Comparison of ENCODE assay signal across 1 cellular context in the genomic region with DNA sequence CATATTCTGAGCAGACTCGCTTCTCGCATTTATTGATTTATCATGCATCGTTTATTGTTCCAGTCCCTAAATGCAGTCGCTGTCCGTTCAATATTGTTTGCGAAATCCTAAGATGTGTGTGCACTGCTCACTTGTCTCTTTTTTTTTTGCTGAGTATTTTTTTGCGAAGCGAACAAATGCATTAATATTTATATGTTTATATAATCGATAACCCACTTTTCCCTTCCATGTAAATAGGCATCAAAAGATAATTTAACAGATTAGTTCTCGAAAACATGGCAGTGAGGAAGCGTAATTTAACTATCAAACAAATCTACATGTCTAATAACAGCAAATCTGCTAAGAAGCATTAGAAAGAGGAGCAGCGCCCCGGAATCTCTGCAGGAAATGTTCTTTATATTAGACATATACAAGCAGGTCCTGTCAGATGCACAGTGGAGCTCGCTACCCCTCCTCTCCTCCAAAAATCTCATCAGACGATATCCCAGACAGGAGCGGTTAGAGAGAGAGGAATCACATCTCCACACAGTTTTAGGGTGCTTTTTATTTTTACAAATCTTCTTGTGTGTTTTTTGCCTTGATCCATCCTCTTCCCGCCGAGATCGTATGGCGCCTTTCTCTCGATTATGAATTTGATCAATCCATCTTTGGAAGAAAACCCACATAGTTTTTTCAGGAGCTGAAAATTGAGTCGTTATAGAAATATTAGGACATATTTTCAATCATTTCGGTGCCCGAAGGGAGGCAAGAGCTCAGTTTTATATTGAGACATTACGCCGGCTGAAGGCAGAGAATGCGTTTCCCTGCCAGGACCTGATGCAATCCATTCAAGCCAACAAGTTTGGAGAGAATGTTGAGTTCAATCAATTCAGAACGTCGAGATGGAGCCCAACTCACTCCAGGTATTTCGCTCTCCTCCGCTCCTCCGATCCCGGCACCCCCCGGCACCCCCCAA.
TF ChIP-seq lines count a peak whose summit lies in the region.

A gene with protein sequence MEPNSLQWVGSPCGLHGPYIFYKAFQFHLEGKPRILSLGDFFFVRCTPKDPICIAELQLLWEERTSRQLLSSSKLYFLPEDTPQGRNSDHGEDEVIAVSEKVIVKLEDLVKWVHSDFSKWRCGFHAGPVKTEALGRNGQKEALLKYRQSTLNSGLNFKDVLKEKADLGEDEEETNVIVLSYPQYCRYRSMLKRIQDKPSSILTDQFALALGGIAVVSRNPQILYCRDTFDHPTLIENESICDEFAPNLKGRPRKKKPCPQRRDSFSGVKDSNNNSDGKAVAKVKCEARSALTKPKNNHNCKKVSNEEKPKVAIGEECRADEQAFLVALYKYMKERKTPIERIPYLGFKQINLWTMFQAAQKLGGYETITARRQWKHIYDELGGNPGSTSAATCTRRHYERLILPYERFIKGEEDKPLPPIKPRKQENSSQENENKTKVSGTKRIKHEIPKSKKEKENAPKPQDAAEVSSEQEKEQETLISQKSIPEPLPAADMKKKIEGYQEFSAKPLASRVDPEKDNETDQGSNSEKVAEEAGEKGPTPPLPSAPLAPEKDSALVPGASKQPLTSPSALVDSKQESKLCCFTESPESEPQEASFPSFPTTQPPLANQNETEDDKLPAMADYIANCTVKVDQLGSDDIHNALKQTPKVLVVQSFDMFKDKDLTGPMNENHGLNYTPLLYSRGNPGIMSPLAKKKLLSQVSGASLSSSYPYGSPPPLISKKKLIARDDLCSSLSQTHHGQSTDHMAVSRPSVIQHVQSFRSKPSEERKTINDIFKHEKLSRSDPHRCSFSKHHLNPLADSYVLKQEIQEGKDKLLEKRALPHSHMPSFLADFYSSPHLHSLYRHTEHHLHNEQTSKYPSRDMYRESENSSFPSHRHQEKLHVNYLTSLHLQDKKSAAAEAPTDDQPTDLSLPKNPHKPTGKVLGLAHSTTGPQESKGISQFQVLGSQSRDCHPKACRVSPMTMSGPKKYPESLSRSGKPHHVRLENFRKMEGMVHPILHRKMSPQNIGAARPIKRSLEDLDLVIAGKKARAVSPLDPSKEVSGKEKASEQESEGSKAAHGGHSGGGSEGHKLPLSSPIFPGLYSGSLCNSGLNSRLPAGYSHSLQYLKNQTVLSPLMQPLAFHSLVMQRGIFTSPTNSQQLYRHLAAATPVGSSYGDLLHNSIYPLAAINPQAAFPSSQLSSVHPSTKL (plus strand): TSS at position 871 of the 955 bp plus-strand sequence. CDS start 11 bp downstream, at position 882.

TF ChIP-seq in HCT116, 20 proteins besides CTCF, POLR2A, EP300 and RAD21:
- TF ChIP-seq, protein P1, sequence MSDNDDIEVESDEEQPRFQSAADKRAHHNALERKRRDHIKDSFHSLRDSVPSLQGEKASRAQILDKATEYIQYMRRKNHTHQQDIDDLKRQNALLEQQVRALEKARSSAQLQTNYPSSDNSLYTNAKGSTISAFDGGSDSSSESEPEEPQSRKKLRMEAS (IDR thresholded peaks at IDR 0.05) = no peak
- TF ChIP-seq EGR1 (IDR thresholded peaks at IDR 0.05; ENCODE audit: low read depth) (no peak), SP1 (IDR thresholded peaks at IDR 0.05; ENCODE audit: low read depth) (peak; percentile 7; the same call in 1 of the 2 replicates), SIN3A (IDR thresholded peaks at IDR 0.05; ENCODE audit: low read depth) (peak; percentile 30; the same call in 1 of the 2 replicates), POLR2AphosphoS5 (IDR thresholded peaks at IDR 0.05; ENCODE audit: low read depth, low read length) (peak; percentile 30; the same call in 1 of the 2 replicates), SRF (IDR thresholded peaks at IDR 0.05; ENCODE audit: low read depth) (no peak)
- TF ChIP-seq, protein P2, sequence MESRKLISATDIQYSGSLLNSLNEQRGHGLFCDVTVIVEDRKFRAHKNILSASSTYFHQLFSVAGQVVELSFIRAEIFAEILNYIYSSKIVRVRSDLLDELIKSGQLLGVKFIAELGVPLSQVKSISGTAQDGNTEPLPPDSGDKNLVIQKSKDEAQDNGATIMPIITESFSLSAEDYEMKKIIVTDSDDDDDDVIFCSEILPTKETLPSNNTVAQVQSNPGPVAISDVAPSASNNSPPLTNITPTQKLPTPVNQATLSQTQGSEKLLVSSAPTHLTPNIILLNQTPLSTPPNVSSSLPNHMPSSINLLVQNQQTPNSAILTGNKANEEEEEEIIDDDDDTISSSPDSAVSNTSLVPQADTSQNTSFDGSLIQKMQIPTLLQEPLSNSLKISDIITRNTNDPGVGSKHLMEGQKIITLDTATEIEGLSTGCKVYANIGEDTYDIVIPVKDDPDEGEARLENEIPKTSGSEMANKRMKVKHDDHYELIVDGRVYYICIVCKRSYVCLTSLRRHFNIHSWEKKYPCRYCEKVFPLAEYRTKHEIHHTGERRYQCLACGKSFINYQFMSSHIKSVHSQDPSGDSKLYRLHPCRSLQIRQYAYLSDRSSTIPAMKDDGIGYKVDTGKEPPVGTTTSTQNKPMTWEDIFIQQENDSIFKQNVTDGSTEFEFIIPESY (IDR thresholded peaks at IDR 0.05; ENCODE audit: extremely low read depth, insufficient replicate concordance, low read length) = no peak
TF ChIP-seq in HCT116: peak in this region for 3.
